ENCODE assay signal across 20 cellular contexts in genomic region chr10:60406182-60406581, GRCh38.
"Had no signal": no experiment of that assay in that cellular context is flagged by ENCODE, and none has a peak within 500 bp of the region (broad histone marks: within the 10 kb centered on the region; RNA-seq: fewer than 3 reads in every experiment).

No MANE protein-coding gene starts in this region.

- FAIRE-seq: colon had no signal

- H3K4me1 Mint-ChIP-seq: nephron progenitor cell; stimulated activated effector memory CD8-positive, alpha-beta T cell treated with anti-CD3 and anti-CD28 coated beads, Interleukin-12 subunit alpha, Interleukin-12 subunit beta, amount 100 ng/mL, for 72 hours; stimulated activated naive CD8-positive, alpha-beta T cell treated with anti-CD3 and anti-CD28 coated beads, Interleukin-15, amount 100 ng/mL, for 72 hours had no signal

- H3K27me3 ChIP-seq: esophagus muscularis mucosa, gastroesophageal sphincter, testis, transverse colon had no signal

- H3K9me3 Mint-ChIP-seq: dendritic cell treated with granulocyte-macrophage colony-stimulating factor and Interleukin-4, amounts not matched to agents 40 ng/mL and 50 ng/mL, for 4 days; effector memory CD8-positive, alpha-beta T cell; nephron progenitor cell; stimulated activated effector memory CD8-positive, alpha-beta T cell treated with anti-CD3 and anti-CD28 coated beads, Interleukin-12 subunit alpha, Interleukin-12 subunit beta, amount 100 ng/mL, for 72 hours; stimulated activated naive CD8-positive, alpha-beta T cell treated with anti-CD3 and anti-CD28 coated beads, Interleukin-15, amount 100 ng/mL, for 72 hours had no signal

- H3K4me3 Mint-ChIP-seq: dendritic cell treated with granulocyte-macrophage colony-stimulating factor and Interleukin-4, amounts not matched to agents 40 ng/mL and 50 ng/mL, for 4 days; effector memory CD8-positive, alpha-beta T cell; naive thymus-derived CD4-positive, alpha-beta T cell; nephron progenitor cell; stimulated activated effector memory CD8-positive, alpha-beta T cell treated with anti-CD3 and anti-CD28 coated beads, Interleukin-12 subunit alpha, Interleukin-12 subunit beta, amount 100 ng/mL, for 72 hours; stimulated activated naive CD8-positive, alpha-beta T cell treated with anti-CD3 and anti-CD28 coated beads, Interleukin-15, amount 100 ng/mL, for 72 hours had no signal

- H3K27ac ChIP-seq: epithelial cell of prostate, esophagus muscularis mucosa, gastroesophageal sphincter, psoas muscle, testis, transverse colon had no signal

- ATAC-seq: effector memory CD8-positive, alpha-beta T cell; gastroesophageal sphincter; left lobe of liver; naive thymus-derived CD4-positive, alpha-beta T cell; psoas muscle; stimulated activated effector memory CD8-positive, alpha-beta T cell treated with anti-CD3 and anti-CD28 coated beads, Interleukin-12 subunit alpha, Interleukin-12 subunit beta, amount 100 ng/mL, for 72 hours; stimulated activated naive CD8-positive, alpha-beta T cell treated with anti-CD3 and anti-CD28 coated beads, Interleukin-15, amount 100 ng/mL, for 72 hours had no signal

- DNase-seq: effector memory CD8-positive, alpha-beta T cell; glutamatergic neuron; islet precursor cell; mammary epithelial cell; naive thymus-derived CD4-positive, alpha-beta T cell; nephron progenitor cell; psoas muscle; stimulated activated CD4-positive, alpha-beta T cell treated with anti-CD3 and anti-CD28 coated beads, Interleukin-2, amount 100 ng/mL, for 48 hours; stimulated activated CD8-positive, alpha-beta memory T cell treated with anti-CD3 and anti-CD28 coated beads, Interleukin-4, amount 100 ng/mL, for 48 hours; stimulated activated naive CD8-positive, alpha-beta T cell treated with anti-CD3 and anti-CD28 coated beads, Interleukin-15, amount 100 ng/mL, for 72 hours; testis; transverse colon had no signal

- H3K9me3 ChIP-seq: psoas muscle, testis, transverse colon had no signal

- H3K36me3 ChIP-seq: esophagus muscularis mucosa, gastroesophageal sphincter, transverse colon had no signal

- H3K27ac Mint-ChIP-seq: dendritic cell treated with granulocyte-macrophage colony-stimulating factor and Interleukin-4, amounts not matched to agents 40 ng/mL and 50 ng/mL, for 4 days; effector memory CD8-positive, alpha-beta T cell; naive thymus-derived CD4-positive, alpha-beta T cell; nephron progenitor cell; stimulated activated effector memory CD8-positive, alpha-beta T cell treated with anti-CD3 and anti-CD28 coated beads, Interleukin-12 subunit alpha, Interleukin-12 subunit beta, amount 100 ng/mL, for 72 hours; stimulated activated naive CD8-positive, alpha-beta T cell treated with anti-CD3 and anti-CD28 coated beads, Interleukin-15, amount 100 ng/mL, for 72 hours had no signal

- H3K4me1 ChIP-seq: esophagus muscularis mucosa, gastroesophageal sphincter, psoas muscle, testis had no signal

- H3K4me3 ChIP-seq: esophagus muscularis mucosa, gastroesophageal sphincter, psoas muscle, smooth muscle cell, testis, transverse colon had no signal

- H3K27me3 Mint-ChIP-seq: dendritic cell treated with granulocyte-macrophage colony-stimulating factor and Interleukin-4, amounts not matched to agents 40 ng/mL and 50 ng/mL, for 4 days; effector memory CD8-positive, alpha-beta T cell; naive thymus-derived CD4-positive, alpha-beta T cell had no signal

- H3K4me2 ChIP-seq: smooth muscle cell had no signal
